1 cellular context compared by ENCODE assay signal in genomic region chr6:35967059-35967769, GRCh38.
A peak's percentile ranks its signal among the peaks of the same experiment; 100 is the strongest.
TF ChIP-seq lines count a peak whose summit lies in the region.

No MANE protein-coding gene starts in this region.

TF ChIP-seq in HepG2, 621 proteins besides CTCF, POLR2A, EP300 and RAD21 (continued from another document and continues in another):
- TF ChIP-seq ZFP91 (CRISPR knock-in tag; IDR thresholded peaks at IDR 0.05; ENCODE audit: borderline replicate concordance) (no peak), ZMYM3 (CRISPR knock-in tag; IDR thresholded peaks at IDR 0.05) (no peak), SKI (IDR thresholded peaks at IDR 0.05; ENCODE audit: partially characterized antibody) (no peak), ZHX1 (CRISPR knock-in tag; IDR thresholded peaks at IDR 0.05; ENCODE audit: low read depth) (no peak), PHF8 (CRISPR knock-in tag; IDR thresholded peaks at IDR 0.05) (no peak), IRF9 (CRISPR knock-in tag; IDR thresholded peaks at IDR 0.05; ENCODE audit: borderline replicate concordance) (no peak), HOMEZ (CRISPR knock-in tag; IDR thresholded peaks at IDR 0.05; ENCODE audit: low read depth) (0 out of 2 replicates have a peak, but pooled peaks have one; percentile 15), MTERF4 (CRISPR knock-in tag; IDR thresholded peaks at IDR 0.05) (no peak), ARID3A (IDR thresholded peaks at IDR 0.05; ENCODE audit: low read depth, low read length) (no peak), ZNF530 (CRISPR knock-in tag; IDR thresholded peaks at IDR 0.05; ENCODE audit: low read depth) (no peak), ZNF737 (CRISPR knock-in tag; IDR thresholded peaks at IDR 0.05; ENCODE audit: borderline replicate concordance) (no peak), SYNCRIP (IDR thresholded peaks at IDR 0.05; ENCODE audit: insufficient read depth, low read depth, low read length) (no peak), ZNF101 (CRISPR knock-in tag; IDR thresholded peaks at IDR 0.05; ENCODE audit: borderline replicate concordance, low read depth) (no peak), ZNF34 (CRISPR knock-in tag; IDR thresholded peaks at IDR 0.05; ENCODE audit: borderline replicate concordance) (no peak), ZNF326 (CRISPR knock-in tag; IDR thresholded peaks at IDR 0.05; ENCODE audit: borderline replicate concordance) (no peak), ZNF547 (CRISPR knock-in tag; IDR thresholded peaks at IDR 0.05) (no peak), ISX (CRISPR knock-in tag; conservative IDR thresholded peaks at IDR 0.05) (no peak), SIN3A (IDR thresholded peaks at IDR 0.05; ENCODE audit: borderline replicate concordance, low read depth, low read length) (no peak), TERF1 (CRISPR knock-in tag; IDR thresholded peaks at IDR 0.05) (no peak), SRSF9 (IDR thresholded peaks at IDR 0.05; ENCODE audit: borderline replicate concordance, insufficient read depth, low read depth, low read length, poor library complexity, severe bottlenecking) (no peak), ZNF317 (CRISPR knock-in tag; IDR thresholded peaks at IDR 0.05) (no peak), ZNF879 (CRISPR knock-in tag; IDR thresholded peaks at IDR 0.05) (no peak), CENPT (CRISPR knock-in tag; IDR thresholded peaks at IDR 0.05; ENCODE audit: low read depth) (no peak), ZBTB20 (CRISPR knock-in tag; IDR thresholded peaks at IDR 0.05; ENCODE audit: borderline replicate concordance, low read depth) (no peak), MAFG (CRISPR knock-in tag; IDR thresholded peaks at IDR 0.05) (no peak), NCOR1 (IDR thresholded peaks at IDR 0.05; ENCODE audit: borderline replicate concordance, low read length) (no peak; the same call in 1 of the 2 replicates)
- TF ChIP-seq, protein P1, sequence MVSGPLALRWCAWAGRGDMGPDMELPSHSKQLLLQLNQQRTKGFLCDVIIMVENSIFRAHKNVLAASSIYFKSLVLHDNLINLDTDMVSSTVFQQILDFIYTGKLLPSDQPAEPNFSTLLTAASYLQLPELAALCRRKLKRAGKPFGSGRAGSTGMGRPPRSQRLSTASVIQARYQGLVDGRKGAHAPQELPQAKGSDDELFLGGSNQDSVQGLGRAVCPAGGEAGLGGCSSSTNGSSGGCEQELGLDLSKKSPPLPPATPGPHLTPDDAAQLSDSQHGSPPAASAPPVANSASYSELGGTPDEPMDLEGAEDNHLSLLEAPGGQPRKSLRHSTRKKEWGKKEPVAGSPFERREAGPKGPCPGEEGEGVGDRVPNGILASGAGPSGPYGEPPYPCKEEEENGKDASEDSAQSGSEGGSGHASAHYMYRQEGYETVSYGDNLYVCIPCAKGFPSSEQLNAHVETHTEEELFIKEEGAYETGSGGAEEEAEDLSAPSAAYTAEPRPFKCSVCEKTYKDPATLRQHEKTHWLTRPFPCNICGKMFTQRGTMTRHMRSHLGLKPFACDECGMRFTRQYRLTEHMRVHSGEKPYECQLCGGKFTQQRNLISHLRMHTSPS (CRISPR knock-in tag; IDR thresholded peaks at IDR 0.05; ENCODE audit: low read depth): no peak
- TF ChIP-seq, protein P2, sequence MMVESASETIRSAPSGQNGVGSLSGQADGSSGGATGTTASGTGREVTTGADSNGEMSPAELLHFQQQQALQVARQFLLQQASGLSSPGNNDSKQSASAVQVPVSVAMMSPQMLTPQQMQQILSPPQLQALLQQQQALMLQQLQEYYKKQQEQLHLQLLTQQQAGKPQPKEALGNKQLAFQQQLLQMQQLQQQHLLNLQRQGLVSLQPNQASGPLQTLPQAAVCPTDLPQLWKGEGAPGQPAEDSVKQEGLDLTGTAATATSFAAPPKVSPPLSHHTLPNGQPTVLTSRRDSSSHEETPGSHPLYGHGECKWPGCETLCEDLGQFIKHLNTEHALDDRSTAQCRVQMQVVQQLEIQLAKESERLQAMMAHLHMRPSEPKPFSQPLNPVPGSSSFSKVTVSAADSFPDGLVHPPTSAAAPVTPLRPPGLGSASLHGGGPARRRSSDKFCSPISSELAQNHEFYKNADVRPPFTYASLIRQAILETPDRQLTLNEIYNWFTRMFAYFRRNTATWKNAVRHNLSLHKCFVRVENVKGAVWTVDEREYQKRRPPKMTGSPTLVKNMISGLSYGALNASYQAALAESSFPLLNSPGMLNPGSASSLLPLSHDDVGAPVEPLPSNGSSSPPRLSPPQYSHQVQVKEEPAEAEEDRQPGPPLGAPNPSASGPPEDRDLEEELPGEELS (CRISPR knock-in tag; IDR thresholded peaks at IDR 0.05): no peak
- TF ChIP-seq, protein P3, sequence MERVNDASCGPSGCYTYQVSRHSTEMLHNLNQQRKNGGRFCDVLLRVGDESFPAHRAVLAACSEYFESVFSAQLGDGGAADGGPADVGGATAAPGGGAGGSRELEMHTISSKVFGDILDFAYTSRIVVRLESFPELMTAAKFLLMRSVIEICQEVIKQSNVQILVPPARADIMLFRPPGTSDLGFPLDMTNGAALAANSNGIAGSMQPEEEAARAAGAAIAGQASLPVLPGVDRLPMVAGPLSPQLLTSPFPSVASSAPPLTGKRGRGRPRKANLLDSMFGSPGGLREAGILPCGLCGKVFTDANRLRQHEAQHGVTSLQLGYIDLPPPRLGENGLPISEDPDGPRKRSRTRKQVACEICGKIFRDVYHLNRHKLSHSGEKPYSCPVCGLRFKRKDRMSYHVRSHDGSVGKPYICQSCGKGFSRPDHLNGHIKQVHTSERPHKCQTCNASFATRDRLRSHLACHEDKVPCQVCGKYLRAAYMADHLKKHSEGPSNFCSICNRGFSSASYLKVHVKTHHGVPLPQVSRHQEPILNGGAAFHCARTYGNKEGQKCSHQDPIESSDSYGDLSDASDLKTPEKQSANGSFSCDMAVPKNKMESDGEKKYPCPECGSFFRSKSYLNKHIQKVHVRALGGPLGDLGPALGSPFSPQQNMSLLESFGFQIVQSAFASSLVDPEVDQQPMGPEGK (CRISPR knock-in tag; IDR thresholded peaks at IDR 0.05): no peak
- TF ChIP-seq, protein P4, sequence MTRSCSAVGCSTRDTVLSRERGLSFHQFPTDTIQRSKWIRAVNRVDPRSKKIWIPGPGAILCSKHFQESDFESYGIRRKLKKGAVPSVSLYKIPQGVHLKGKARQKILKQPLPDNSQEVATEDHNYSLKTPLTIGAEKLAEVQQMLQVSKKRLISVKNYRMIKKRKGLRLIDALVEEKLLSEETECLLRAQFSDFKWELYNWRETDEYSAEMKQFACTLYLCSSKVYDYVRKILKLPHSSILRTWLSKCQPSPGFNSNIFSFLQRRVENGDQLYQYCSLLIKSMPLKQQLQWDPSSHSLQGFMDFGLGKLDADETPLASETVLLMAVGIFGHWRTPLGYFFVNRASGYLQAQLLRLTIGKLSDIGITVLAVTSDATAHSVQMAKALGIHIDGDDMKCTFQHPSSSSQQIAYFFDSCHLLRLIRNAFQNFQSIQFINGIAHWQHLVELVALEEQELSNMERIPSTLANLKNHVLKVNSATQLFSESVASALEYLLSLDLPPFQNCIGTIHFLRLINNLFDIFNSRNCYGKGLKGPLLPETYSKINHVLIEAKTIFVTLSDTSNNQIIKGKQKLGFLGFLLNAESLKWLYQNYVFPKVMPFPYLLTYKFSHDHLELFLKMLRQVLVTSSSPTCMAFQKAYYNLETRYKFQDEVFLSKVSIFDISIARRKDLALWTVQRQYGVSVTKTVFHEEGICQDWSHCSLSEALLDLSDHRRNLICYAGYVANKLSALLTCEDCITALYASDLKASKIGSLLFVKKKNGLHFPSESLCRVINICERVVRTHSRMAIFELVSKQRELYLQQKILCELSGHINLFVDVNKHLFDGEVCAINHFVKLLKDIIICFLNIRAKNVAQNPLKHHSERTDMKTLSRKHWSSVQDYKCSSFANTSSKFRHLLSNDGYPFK (CRISPR knock-in tag; IDR thresholded peaks at IDR 0.05; ENCODE audit: borderline replicate concordance): no peak
- TF ChIP-seq, protein P5, sequence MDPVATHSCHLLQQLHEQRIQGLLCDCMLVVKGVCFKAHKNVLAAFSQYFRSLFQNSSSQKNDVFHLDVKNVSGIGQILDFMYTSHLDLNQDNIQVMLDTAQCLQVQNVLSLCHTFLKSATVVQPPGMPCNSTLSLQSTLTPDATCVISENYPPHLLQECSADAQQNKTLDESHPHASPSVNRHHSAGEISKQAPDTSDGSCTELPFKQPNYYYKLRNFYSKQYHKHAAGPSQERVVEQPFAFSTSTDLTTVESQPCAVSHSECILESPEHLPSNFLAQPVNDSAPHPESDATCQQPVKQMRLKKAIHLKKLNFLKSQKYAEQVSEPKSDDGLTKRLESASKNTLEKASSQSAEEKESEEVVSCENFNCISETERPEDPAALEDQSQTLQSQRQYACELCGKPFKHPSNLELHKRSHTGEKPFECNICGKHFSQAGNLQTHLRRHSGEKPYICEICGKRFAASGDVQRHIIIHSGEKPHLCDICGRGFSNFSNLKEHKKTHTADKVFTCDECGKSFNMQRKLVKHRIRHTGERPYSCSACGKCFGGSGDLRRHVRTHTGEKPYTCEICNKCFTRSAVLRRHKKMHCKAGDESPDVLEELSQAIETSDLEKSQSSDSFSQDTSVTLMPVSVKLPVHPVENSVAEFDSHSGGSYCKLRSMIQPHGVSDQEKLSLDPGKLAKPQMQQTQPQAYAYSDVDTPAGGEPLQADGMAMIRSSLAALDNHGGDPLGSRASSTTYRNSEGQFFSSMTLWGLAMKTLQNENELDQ (CRISPR knock-in tag; IDR thresholded peaks at IDR 0.05; ENCODE audit: borderline replicate concordance): no peak
